In genomic region chr19:40592170-40592569, GRCh38 we compare ENCODE assay signal across 9 cellular contexts. TPM values are rescaled to one million over a fixed set of nuclear protein-coding genes. Genes with fewer than 3 reads are reported as not detected.
DNase-seq lines count a peak whose midpoint lies in the region; ATAC-seq and TF ChIP-seq lines count a peak whose summit lies in the region.
"Had no signal": no experiment of that assay in that cellular context is flagged by ENCODE, and none has a peak within 500 bp of the region (broad histone marks: within the 10 kb centered on the region; RNA-seq: fewer than 3 reads in every experiment).

No MANE protein-coding gene starts in this region.

- H3K27me3 ChIP-seq in A673 (replicated peaks; ENCODE audit: insufficient read depth, low read depth, low read length, poor library complexity) = no peaks in the 10 kb centered on the region
- peaks cover 0 to 11% (median 2%) of the 10 kb centered on the region in 3 donors for H3K27me3 ChIP-seq in psoas muscle (ENCODE audit: insufficient read depth in 3 of 3, low read length in 2 of 3)

- ATAC-seq in psoas muscle = peak; percentile 45 to 68 (median 48)
- ATAC-seq in HG03442 (IDR thresholded peaks at IDR 0.05; ENCODE audit: unreplicated experiment) = no peak
- ATAC-seq in HG03565 (IDR thresholded peaks at IDR 0.05; ENCODE audit: unreplicated experiment) = no peak

- 74 to 80% (median 77%) methylated on average over 4 of the region's 4 CpGs for WGBS in psoas muscle, 3 donors

- H3K4me1 ChIP-seq in A673 (ENCODE audit: insufficient read depth, low read length, poor library complexity, severe bottlenecking) = peaks cover under 1% of the 10 kb centered on the region
- H3K4me1 ChIP-seq in psoas muscle = no peaks in the 10 kb centered on the region

- H3K27ac ChIP-seq in A673 (ENCODE audit: low read depth, low read length, poor library complexity, severe bottlenecking) (no peak overlapping the region), psoas muscle (no peak overlapping the region)

- DNase-seq in A673 (ENCODE audit: low spot score) (peak; percentile 68), GM19238 (ENCODE audit: insufficient read length, low spot score) (peak; percentile 76), NCI-H446 treated with DMSO at 0.1 percent for 48 hours (lab: John Stamatoyannopoulos, UW) (peak; percentile 57), psoas muscle (no peak), cortex of kidney (lab: John Stamatoyannopoulos, UW) (no peak)
- peak; percentile 27 for DNase-seq in central memory CD4-positive, alpha-beta T cell

- H3K4me3 ChIP-seq in A673 (ENCODE audit: low read depth, low read length, poor library complexity, severe bottlenecking) (no peak overlapping the region), psoas muscle (no peak overlapping the region)
- H3K4me3 ChIP-seq: lung had no signal

- no peaks in the 10 kb centered on the region for H3K9me3 ChIP-seq in A673 (ENCODE audit: low read depth, low read length, poor library complexity, severe bottlenecking)
- H3K9me3 ChIP-seq in psoas muscle = no peaks in the 10 kb centered on the region

- CTCF ChIA-PET in A673 (lab: Charles Lee) = interaction anchor here (0.6 kb wide), 1 partner anchor 287 kb away, joined by 3 read pairs; no protein-coding TSS in a partner anchor

- TF ChIP-seq CTCF in A673 (conservative IDR thresholded peaks at IDR 0.05; ENCODE audit: low read depth, low read length) = no peak
- no peak for TF ChIP-seq CTCF in psoas muscle (IDR thresholded peaks at IDR 0.05)

- POLR2A ChIA-PET in A673 (lab: Charles Lee; ENCODE audit: low non-redundant PET) = no interaction called here

- H3K36me3 ChIP-seq in A673 (ENCODE audit: insufficient read depth, low read length, poor library complexity, severe bottlenecking) (no peaks in the 10 kb centered on the region), psoas muscle (ENCODE audit: insufficient read depth in 1 of 2, low read depth in 1 of 2) (peaks cover 0 to 6% of the 10 kb centered on the region in 2 donors)

- no TSS peak for BruUV-seq in A673 (replicated peaks; lab: Mats Ljungman, UMichigan)

- intact Hi-C loops in A673 (cut with micrococcal nuclease; ENCODE audit: unreplicated experiment) = loop anchor here (10.0 kb wide), 1 partner anchor 127 kb away; the partner anchor contains the start of genes BLVRB and SPTBN4
- intact Hi-C loops in psoas muscle (cut with DNase I) = loop anchor here in 1 of 2 donors (10.0 kb wide), 1 partner anchor 287 kb away; no protein-coding TSS in a partner anchor

RNA-seq across cellular contexts. Expression of gene LTBP4, which starts 9.0 kb away (rescaled TPM):
- 139 and 178 TPM in 2 replicates for total RNA-seq in A673 (2021)
- total RNA-seq in psoas muscle = 10 to 100 TPM; 24.1 to 55.8 (median 44.0) TPM
- 10 to 100 TPM; 16.0 to 23.8 (median 20.6) TPM for polyA plus RNA-seq in psoas muscle

RNA-seq across cellular contexts. Expression of gene SHKBP1, which starts 15.5 kb away (rescaled TPM):
- total RNA-seq in A673 (2021) = 85.5 and 110 TPM in 2 replicates
- total RNA-seq in psoas muscle = 10 to 100 TPM; 12.4 to 17.4 (median 16.1) TPM
- polyA plus RNA-seq in psoas muscle = 10 to 100 TPM; 14.0 to 21.7 (median 20.3) TPM

Comparison
In these comparisons a context has a peak if more than half of its experiments do, and no peak if none do; other contexts are left out.
1. DNase-seq: peak in A673 (single experiment), GM19238 (single experiment), NCI-H446 treated with DMSO at 0.1 percent for 48 hours (single experiment) and central memory CD4-positive, alpha-beta T cell (single experiment); none in psoas muscle (0 of 2) and cortex of kidney (single experiment).
2. ATAC-seq: peak in psoas muscle (4 of 4); none in HG03442 (single experiment) and HG03565 (single experiment).